In genomic region chr19:1849132-1849474, GRCh38 we compare ENCODE assay signal across 9 cellular contexts. TPM values are rescaled to one million over a fixed set of nuclear protein-coding genes. Genes with fewer than 3 reads are reported as not detected.
DNase-seq lines count a peak whose midpoint lies in the region; ATAC-seq and TF ChIP-seq lines count a peak whose summit lies in the region.
"Had no signal": no experiment of that assay in that cellular context is flagged by ENCODE, and none has a peak within 500 bp of the region (broad histone marks: within the 10 kb centered on the region; RNA-seq: fewer than 3 reads in every experiment).

No MANE protein-coding gene starts in this region.

- no peak overlapping the region for H2AFZ ChIP-seq in mesenchymal stem cell (ENCODE audit: low read depth, low read length)

- peaks cover 9% of the 10 kb centered on the region for H3K36me3 Mint-ChIP-seq in HFFc6 (ENCODE audit: low read depth)
- H3K36me3 Mint-ChIP-seq in activated naive CD8-positive, alpha-beta T cell, result no peaks in the 10 kb centered on the region

- H3K27me3 ChIP-seq in mesenchymal stem cell (ENCODE audit: control insufficient read depth in 1 of 2, insufficient read depth in 1 of 2, low read length in 2 of 2) (no peaks in the 10 kb centered on the region), heart right ventricle (no peaks in the 10 kb centered on the region)
- H3K27me3 ChIP-seq: ovary had no signal

- H3K4me3 ChIP-seq in AG04449 (ENCODE audit: low read depth, low read length), result peak overlapping the region; percentile 32
- H3K4me3 ChIP-seq in mesenchymal stem cell (ENCODE audit: insufficient read depth in 1 of 2, low read depth in 1 of 2, low read length in 2 of 2), result no peak overlapping the region
- H3K4me3 ChIP-seq in heart right ventricle, result peak overlapping the region in 1 of 10 donors; percentile 98

- CTCF ChIA-PET in AG04449 (lab: Yijun Ruan, JAX), result interaction anchor here (0.5 to 4.0 kb wide), 12 partner anchors 9 to 177 kb away, joined by 3 to 57 read pairs (median 3); no protein-coding TSS in a partner anchor

- no peak overlapping the region for H4K91ac ChIP-seq in mesenchymal stem cell (ENCODE audit: low read length)

- intact Hi-C loops in heart right ventricle (cut with DNase I), result loop anchor here in 1 of 10 donors (2.0 kb wide), 1 partner anchor 26 kb away; no protein-coding TSS in a partner anchor

- H3K9me3 ChIP-seq in mesenchymal stem cell (ENCODE audit: control insufficient read depth, low read length), result no peaks in the 10 kb centered on the region
- H3K9me3 ChIP-seq in heart right ventricle, result no peaks in the 10 kb centered on the region
- H3K9me3 ChIP-seq: ovary had no signal

- no peaks in the 10 kb centered on the region for H3K9me3 Mint-ChIP-seq in HFFc6
- no peaks in the 10 kb centered on the region for H3K9me3 Mint-ChIP-seq in activated naive CD8-positive, alpha-beta T cell (ENCODE audit: low read depth)

- peaks cover 4 to 48% of the 10 kb centered on the region in 2 experiments for H3K36me3 ChIP-seq in mesenchymal stem cell (ENCODE audit: control insufficient read depth in 1 of 2, insufficient read depth in 2 of 2, low read depth in 1 of 2, low read length in 2 of 2)
- peaks cover 0 to 18% (median 0%) of the 10 kb centered on the region in 9 donors for H3K36me3 ChIP-seq in heart right ventricle
- H3K36me3 ChIP-seq: ovary had no signal

- H3K27me3 Mint-ChIP-seq in HFFc6 (ENCODE audit: insufficient read depth), result peaks cover 4% of the 10 kb centered on the region
- H3K27me3 Mint-ChIP-seq in activated naive CD8-positive, alpha-beta T cell, result no peaks in the 10 kb centered on the region

- peak overlapping the region; percentile 72 for H3K4me3 Mint-ChIP-seq in HFFc6
- H3K4me3 Mint-ChIP-seq in activated naive CD8-positive, alpha-beta T cell, result peak overlapping the region; percentile 64

- no peak overlapping the region for H2BK12ac ChIP-seq in mesenchymal stem cell (ENCODE audit: low read length in 2 of 2)

- peak overlapping the region; percentile 74; the same call in 1 of the 2 replicates for H3K27ac Mint-ChIP-seq in HFFc6
- H3K27ac Mint-ChIP-seq in activated naive CD8-positive, alpha-beta T cell, result peak overlapping the region; percentile 85

- no peak overlapping the region for H3K14ac ChIP-seq in mesenchymal stem cell (ENCODE audit: low read length in 2 of 2)

- H2BK15ac ChIP-seq in mesenchymal stem cell (ENCODE audit: low read depth, poor library complexity, severe bottlenecking), result no peak overlapping the region

- H2BK5ac ChIP-seq in mesenchymal stem cell (ENCODE audit: low read depth, low read length, poor library complexity, severe bottlenecking), result no peak overlapping the region

- no peak overlapping the region for H3K23ac ChIP-seq in mesenchymal stem cell (ENCODE audit: low read length in 2 of 2)

- H3K18ac ChIP-seq in mesenchymal stem cell (ENCODE audit: low read depth in 1 of 2, low read length in 2 of 2), result no peak overlapping the region

- no peak overlapping the region for H4K8ac ChIP-seq in mesenchymal stem cell (ENCODE audit: low read length)

- H3K4ac ChIP-seq in mesenchymal stem cell (ENCODE audit: low read depth in 1 of 2, low read length in 2 of 2), result no peak overlapping the region

- no peak overlapping the region for H2BK120ac ChIP-seq in mesenchymal stem cell (ENCODE audit: low read depth, low read length)

- no peak overlapping the region for H3K27ac ChIP-seq in mesenchymal stem cell (ENCODE audit: low read length, poor library complexity, severe bottlenecking)
- H3K27ac ChIP-seq in heart right ventricle, result peak overlapping the region in 3 of 10 donors; percentile 98 to 100 (median 99)

- no peak for ATAC-seq in heart right ventricle

- H2AK5ac ChIP-seq in mesenchymal stem cell (ENCODE audit: low read length, severe bottlenecking), result peak overlapping the region; percentile 49

- H3K4me1 Mint-ChIP-seq in HFFc6 (ENCODE audit: low read depth), result peaks cover 33% of the 10 kb centered on the region
- H3K4me1 Mint-ChIP-seq in activated naive CD8-positive, alpha-beta T cell (ENCODE audit: low read depth), result peaks cover 52% of the 10 kb centered on the region

- H3K4me1 ChIP-seq in mesenchymal stem cell (ENCODE audit: control insufficient read depth, insufficient read depth, low read depth, low read length) (peaks cover 36% of the 10 kb centered on the region), heart right ventricle (peaks cover 18 to 68% (median 48%) of the 10 kb centered on the region in 9 donors)

- H3K4me2 ChIP-seq in mesenchymal stem cell (ENCODE audit: low read length, poor library complexity, severe bottlenecking), result no peak overlapping the region

- no peak for DNase-seq in AG04449 (ENCODE audit: low read depth, low spot score)
- DNase-seq in HFFc6, result no peak
- no peak for DNase-seq in mesenchymal stem cell
- DNase-seq in H4 (ENCODE audit: low spot score), result no peak
- DNase-seq in heart right ventricle, result no peak
- DNase-seq in epidermal melanocyte (ENCODE audit: insufficient read length, low spot score), result no peak
- no peak for DNase-seq in CD1c-positive myeloid dendritic cell (ENCODE audit: extremely low spot score)

- TF ChIP-seq CTCF in AG04449 (IDR thresholded peaks at IDR 0.05; ENCODE audit: insufficient read depth, low read length, missing control alignments) (no peak), HFFc6 (IDR thresholded peaks at IDR 0.05) (no peak), heart right ventricle (IDR thresholded peaks at IDR 0.05) (no peak)

- H3K79me1 ChIP-seq in mesenchymal stem cell (replicated peaks; ENCODE audit: low read length, poor library complexity, severe bottlenecking), result peaks cover 24% of the 10 kb centered on the region

- H3K9ac ChIP-seq in mesenchymal stem cell (ENCODE audit: low read length), result no peak overlapping the region

- POLR2A ChIA-PET in AG04449 (lab: Yijun Ruan, JAX), result no interaction called here

- WGBS in mesenchymal stem cell, result 70% methylated on average over 5 of the region's 5 CpGs
- WGBS in heart right ventricle, 2 donors, result 62 to 67% methylated on average over 5 of the region's 5 CpGs

RNA-seq across cellular contexts. Expression of gene REXO1, which starts 0.8 kb away (rescaled TPM):
- total RNA-seq in HFFc6 (2021; fragmentation: NEBNext Ultra II Directional; extraction: Animal tissue kit (Norgen Biotek cat#: 25700)), result 10 to 100 TPM; 32.9 to 38.2 (median 34.6) TPM
- 16.0 TPM for polyA plus RNA-seq in mesenchymal stem cell (2013, experiment 1 of 2)
- 14.2 TPM for polyA plus RNA-seq in mesenchymal stem cell (2013, experiment 2 of 2)
- 2.3 and 4.2 TPM in 2 replicates for total RNA-seq in H4 (2014; rRNA removed; shearing (Covaris generic))
- total RNA-seq in heart right ventricle, result 10 to 100 TPM; 13.1 to 20.1 (median 16.5) TPM
- polyA plus RNA-seq in heart right ventricle, result 10 to 100 TPM; 13.1 to 20.6 TPM

RNA-seq across cellular contexts. Expression of gene KLF16, which starts 14.3 kb away (rescaled TPM):
- total RNA-seq in HFFc6 (2021; fragmentation: NEBNext Ultra II Directional; extraction: Animal tissue kit (Norgen Biotek cat#: 25700)), result 10 to 100 TPM; 37.7 to 48.3 (median 41.6) TPM
- 25.8 TPM for polyA plus RNA-seq in mesenchymal stem cell (2013, experiment 1 of 2)
- 28.0 TPM for polyA plus RNA-seq in mesenchymal stem cell (2013, experiment 2 of 2)
- total RNA-seq in H4 (2014; rRNA removed; shearing (Covaris generic)), result 1.8 and 4.6 TPM in 2 replicates
- total RNA-seq in heart right ventricle, result 10 to 100 TPM in 4 of 10 donors, 1 to 10 TPM in 6; 5.0 to 13.4 (median 7.6) TPM
- polyA plus RNA-seq in heart right ventricle, result 1 to 10 TPM; 4.0 to 8.6 TPM

RNA-seq across cellular contexts. Expression of gene ABHD17A, which starts 36.2 kb away (rescaled TPM):
- 10 to 100 TPM; 61.0 to 80.0 (median 67.9) TPM for total RNA-seq in HFFc6 (2021; fragmentation: NEBNext Ultra II Directional; extraction: Animal tissue kit (Norgen Biotek cat#: 25700))
- polyA plus RNA-seq in mesenchymal stem cell (2013, experiment 1 of 2), result 60.5 TPM
- 60.5 TPM for polyA plus RNA-seq in mesenchymal stem cell (2013, experiment 2 of 2)
- 20.2 and 40.6 TPM in 2 replicates for total RNA-seq in H4 (2014; rRNA removed; shearing (Covaris generic))
- 10 to 100 TPM; 45.1 to 68.0 (median 57.0) TPM for total RNA-seq in heart right ventricle
- 100 to 1,000 TPM in 1 of 2 donors, 10 to 100 TPM in 1; 93.6 to 185 TPM for polyA plus RNA-seq in heart right ventricle

RNA-seq across cellular contexts. Expression of gene ATP8B3, which starts 37.0 kb away (rescaled TPM):
- 1 to 10 TPM; 4.9 to 8.8 (median 7.6) TPM for total RNA-seq in HFFc6 (2021; fragmentation: NEBNext Ultra II Directional; extraction: Animal tissue kit (Norgen Biotek cat#: 25700))
- polyA plus RNA-seq in mesenchymal stem cell (2013, experiment 1 of 2), result 3.5 TPM
- 3.2 TPM for polyA plus RNA-seq in mesenchymal stem cell (2013, experiment 2 of 2)
- total RNA-seq in H4 (2014; rRNA removed; shearing (Covaris generic)), result 3.6 and 7.8 TPM in 2 replicates
- 1 to 10 TPM in 2 of 10 donors, under 1 TPM in 8; 0.13 to 3.4 (median 0.48) TPM for total RNA-seq in heart right ventricle
- 1 to 10 TPM in 1 of 2 donors, under 1 TPM in 1; 0.80 to 1.3 TPM for polyA plus RNA-seq in heart right ventricle

RNA-seq across cellular contexts. Expression of gene ADAT3, which starts 56.1 kb away (rescaled TPM):
- total RNA-seq in HFFc6 (2021; fragmentation: NEBNext Ultra II Directional; extraction: Animal tissue kit (Norgen Biotek cat#: 25700)), result 1 to 10 TPM; 2.3 to 4.2 (median 3.0) TPM
- 4.9 TPM for polyA plus RNA-seq in mesenchymal stem cell (2013, experiment 1 of 2)
- polyA plus RNA-seq in mesenchymal stem cell (2013, experiment 2 of 2), result 4.9 TPM
- 0.93 and 1.0 TPM in 2 replicates for total RNA-seq in H4 (2014; rRNA removed; shearing (Covaris generic))
- 1 to 10 TPM in 9 of 10 donors, under 1 TPM in 1; 0.94 to 3.2 (median 1.4) TPM for total RNA-seq in heart right ventricle
- 1 to 10 TPM; 2.0 to 4.3 TPM for polyA plus RNA-seq in heart right ventricle
